ENCODE assay signal across 1 cellular context in genomic region chr9:94975480-94976452, GRCh38.
TF ChIP-seq lines count a peak whose summit lies in the region.

No MANE protein-coding gene starts in this region.

TF ChIP-seq in HepG2, 621 proteins besides CTCF, POLR2A, EP300 and RAD21 (continued from another document and continues in another):
- TF ChIP-seq ZBED4 (CRISPR knock-in tag; IDR thresholded peaks at IDR 0.05; ENCODE audit: borderline replicate concordance): no peak
- TF ChIP-seq PLSCR1 (CRISPR knock-in tag; IDR thresholded peaks at IDR 0.05; ENCODE audit: borderline replicate concordance): no peak
- no peak for TF ChIP-seq GPBP1L1 (CRISPR knock-in tag; IDR thresholded peaks at IDR 0.05)
- TF ChIP-seq ZNF124 (CRISPR knock-in tag; IDR thresholded peaks at IDR 0.05): no peak
- TF ChIP-seq ZNF598 (CRISPR knock-in tag; IDR thresholded peaks at IDR 0.05; ENCODE audit: borderline replicate concordance): no peak
- no peak for TF ChIP-seq KIAA2018 (CRISPR knock-in tag; IDR thresholded peaks at IDR 0.05; ENCODE audit: borderline replicate concordance)
- TF ChIP-seq HDAC6 (IDR thresholded peaks at IDR 0.05; ENCODE audit: low read depth, low read length): no peak
- TF ChIP-seq NCOA2 (CRISPR knock-in tag; IDR thresholded peaks at IDR 0.05): no peak
- TF ChIP-seq SUZ12 (IDR thresholded peaks at IDR 0.05; ENCODE audit: low read depth, low read length): no peak
- no peak for TF ChIP-seq NR0B2 (CRISPR knock-in tag; IDR thresholded peaks at IDR 0.05)
- TF ChIP-seq MLXIP (CRISPR knock-in tag; IDR thresholded peaks at IDR 0.05; ENCODE audit: borderline replicate concordance): no peak
- no peak for TF ChIP-seq WIZ (CRISPR knock-in tag; IDR thresholded peaks at IDR 0.05)
- 0 out of 2 replicates have a peak, but pooled peaks have one; percentile 17 for TF ChIP-seq ZNF644 (CRISPR knock-in tag; IDR thresholded peaks at IDR 0.05; ENCODE audit: low read depth)
- no peak for TF ChIP-seq ZNF160 (CRISPR knock-in tag; IDR thresholded peaks at IDR 0.05)
- 0 out of 2 replicates have a peak, but pooled peaks have one; percentile 18 for TF ChIP-seq ZBTB33 (CRISPR knock-in tag; IDR thresholded peaks at IDR 0.05)
- no peak for TF ChIP-seq ZNF432 (CRISPR knock-in tag; IDR thresholded peaks at IDR 0.05; ENCODE audit: borderline replicate concordance)
- no peak for TF ChIP-seq POLR2AphosphoS5 (IDR thresholded peaks at IDR 0.05; ENCODE audit: low read depth, low read length)
- no peak for TF ChIP-seq DR1 (CRISPR knock-in tag; IDR thresholded peaks at IDR 0.05)
- no peak for TF ChIP-seq HDAC2 (CRISPR knock-in tag; IDR thresholded peaks at IDR 0.05)
- no peak for TF ChIP-seq MTA1 (CRISPR knock-in tag; IDR thresholded peaks at IDR 0.05; ENCODE audit: borderline replicate concordance)
- TF ChIP-seq ZNF614 (CRISPR knock-in tag; IDR thresholded peaks at IDR 0.05; ENCODE audit: borderline replicate concordance): no peak
- TF ChIP-seq HNF4G (IDR thresholded peaks at IDR 0.05; ENCODE audit: borderline replicate concordance, low read depth, low read length): peak; percentile 81
- TF ChIP-seq HNF4G (CRISPR knock-in tag; IDR thresholded peaks at IDR 0.05; ENCODE audit: borderline replicate concordance, low read depth): peak; percentile 74; the same call in 1 of the 2 replicates
- TF ChIP-seq SAP130 (CRISPR knock-in tag; IDR thresholded peaks at IDR 0.05; ENCODE audit: low read depth): peak; percentile 47
- TF ChIP-seq ZNF790 (CRISPR knock-in tag; IDR thresholded peaks at IDR 0.05; ENCODE audit: borderline replicate concordance): no peak
- no peak for TF ChIP-seq ESRRA (CRISPR knock-in tag; IDR thresholded peaks at IDR 0.05; ENCODE audit: low read depth)
- no peak for TF ChIP-seq TAF1 (CRISPR knock-in tag; IDR thresholded peaks at IDR 0.05)
- peak; percentile 20; the same call in 1 of the 2 replicates for TF ChIP-seq NFKB2 (CRISPR knock-in tag; IDR thresholded peaks at IDR 0.05; ENCODE audit: borderline replicate concordance)
- TF ChIP-seq ZNF280D (CRISPR knock-in tag; IDR thresholded peaks at IDR 0.05): no peak
- TF ChIP-seq PCBP2 (optimal IDR thresholded peaks at IDR 0.05; ENCODE audit: low read depth, low read length, poor library complexity, severe bottlenecking): no peak
- no peak for TF ChIP-seq ZMYM4 (CRISPR knock-in tag; IDR thresholded peaks at IDR 0.05)
- TF ChIP-seq ZNF143 (CRISPR knock-in tag; IDR thresholded peaks at IDR 0.05): no peak
- no peak for TF ChIP-seq ZFP62 (CRISPR knock-in tag; IDR thresholded peaks at IDR 0.05)
- TF ChIP-seq SMAD9 (CRISPR knock-in tag; IDR thresholded peaks at IDR 0.05): no peak
- no peak for TF ChIP-seq RFXAP (CRISPR knock-in tag; IDR thresholded peaks at IDR 0.05; ENCODE audit: borderline replicate concordance)
- TF ChIP-seq HIVEP1 (CRISPR knock-in tag; IDR thresholded peaks at IDR 0.05): no peak
